In genomic region chr9:79537838-79538237, GRCh38 we compare ENCODE assay signal across 32 cellular contexts.
"Had no signal": no experiment of that assay in that cellular context is flagged by ENCODE, and none has a peak within 500 bp of the region (broad histone marks: within the 10 kb centered on the region; RNA-seq: fewer than 3 reads in every experiment).

No MANE protein-coding gene starts in this region.

- FAIRE-seq: astrocyte, bronchial epithelial cell had no signal

- H3K9me3 ChIP-seq: adrenal gland, ascending aorta, body of pancreas had no signal

- H3K4me1 ChIP-seq: adrenal gland, ascending aorta, body of pancreas, breast epithelium had no signal

- H3K36me3 ChIP-seq: adrenal gland, ascending aorta, brain microvascular endothelial cell, breast epithelium, cardiac muscle cell had no signal

- H3K4me3 ChIP-seq: adrenal gland, ascending aorta, body of pancreas, breast epithelium, cardiac muscle cell had no signal

- DNase-seq: activated effector memory CD4-positive, alpha-beta T cell treated with anti-CD3 and anti-CD28 coated beads, Interleukin-2, amount 50 U/mL, for 16 hours; activated effector memory CD4-positive, alpha-beta T cell treated with Interleukin-2 at 50 U/mL for 16 hours; activated gamma-delta T cell; activated gamma-delta T cell treated with Interleukin-2 at 50 U/mL for 16 hours; activated naive CD4-positive, alpha-beta T cell; activated naive CD4-positive, alpha-beta T cell treated with anti-CD3 and anti-CD28 coated beads for 36 hours; activated naive CD4-positive, alpha-beta T cell treated with anti-CD3 and anti-CD28 coated beads, Interleukin-2, amount 10 ng/mL, durations not matched to agents 7 days and 5 days; activated naive CD4-positive, alpha-beta T cell treated with anti-CD3 and anti-CD28 coated beads, Interleukin-2, amount 50 U/mL, for 16 hours; activated naive CD4-positive, alpha-beta T cell treated with Interleukin-2 at 50 U/mL for 16 hours; activated naive CD8-positive, alpha-beta T cell treated with anti-CD3 and anti-CD28 coated beads for 36 hours; activated naive CD8-positive, alpha-beta T cell treated with anti-CD3 and anti-CD28 coated beads, Interleukin-2, amount 10 ng/mL, durations not matched to agents 7 days and 5 days; activated naive CD8-positive, alpha-beta T cell treated with anti-CD3 and anti-CD28 coated beads, Interleukin-2, amount 50 U/mL, for 24 hours; activated T-cell treated with anti-CD3 and anti-CD28 coated beads, Interleukin-2, amount 50 U/mL, for 24 hours; activated T-cell treated with anti-CD3 and anti-CD28 coated beads, Interleukin-2, amount 50 U/mL, for 4 hours; activated T-cell treated with anti-CD3 and anti-CD28 coated beads, Interleukin-2, amount 50 U/mL, for 48 hours; activated T-cell treated with anti-CD3 and anti-CD28 coated beads, Interleukin-2, amount 50 U/mL, for 72 hours; adrenal gland; amniotic stem cell; amygdala; anterior cingulate cortex; aorta; body of pancreas; brain microvascular endothelial cell; caudate nucleus; central memory CD4-positive, alpha-beta T cell had no signal

- H3K27ac ChIP-seq: adrenal gland, ascending aorta, body of pancreas, brain microvascular endothelial cell, breast epithelium, cardiac muscle cell had no signal

- ATAC-seq: activated naive CD4-positive, alpha-beta T cell treated with anti-CD3 and anti-CD28 coated beads, Interleukin-2, amount 50 U/mL, for 72 hours; activated naive CD8-positive, alpha-beta T cell treated with anti-CD3 and anti-CD28 coated beads, Interleukin-2, amount 50 U/mL, for 24 hours; activated T-cell treated with anti-CD3 and anti-CD28 coated beads, Interleukin-2, amount 50 U/mL, for 4 hours; activated T-cell treated with anti-CD3 and anti-CD28 coated beads, Interleukin-2, amount 50 U/mL, for 72 hours; activated T-helper 17 cell treated with anti-CD3 and anti-CD28 coated beads, Interleukin-2, amount 50 U/mL, for 72 hours; body of pancreas had no signal
